In the genomic region with DNA sequence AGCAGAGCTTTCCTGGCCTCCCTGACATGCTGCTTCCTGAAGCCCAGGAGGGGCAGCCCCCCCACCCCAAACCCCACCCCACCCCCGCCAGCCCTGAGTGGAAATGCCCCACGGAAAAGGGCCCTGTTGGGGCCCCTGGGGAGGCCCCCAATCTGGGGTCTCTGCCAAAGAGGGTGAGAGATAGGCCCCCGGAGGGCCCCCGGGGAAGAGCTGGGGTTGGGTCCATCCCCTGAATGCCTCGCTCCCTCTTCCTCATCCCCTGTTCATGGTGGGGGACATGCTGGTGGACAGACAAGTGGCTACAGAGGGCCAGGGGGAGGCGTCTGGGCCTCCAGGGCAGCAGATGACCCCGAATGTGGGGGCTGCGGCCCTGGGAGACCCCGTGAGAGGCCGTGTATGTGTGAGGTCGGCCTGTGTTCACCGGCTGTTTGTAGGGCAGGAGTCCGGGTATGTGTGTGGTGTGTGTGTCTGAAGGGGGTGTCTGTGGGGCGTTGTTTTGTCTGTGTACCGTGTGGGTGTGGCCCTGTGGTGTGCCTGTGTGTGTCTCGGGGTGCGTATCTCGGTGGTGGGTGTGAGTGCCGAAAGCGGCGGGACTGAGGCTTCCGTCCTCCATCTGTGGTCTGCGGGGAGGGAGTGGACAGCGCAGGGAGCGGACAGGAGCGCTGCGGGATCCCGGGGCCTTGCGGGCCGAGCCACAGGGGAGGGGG, we compare ENCODE assay signal across 8 cellular contexts. TPM values are rescaled to one million over a fixed set of nuclear protein-coding genes. Genes with fewer than 3 reads are reported as not detected.
DNase-seq lines count a peak whose midpoint lies in the region; ATAC-seq and TF ChIP-seq lines count a peak whose summit lies in the region.

No MANE protein-coding gene starts in this region.

- peaks cover 2% of the 10 kb centered on the region for H3K36me3 Mint-ChIP-seq in CD8-positive, alpha-beta T cell

- H2AFZ ChIP-seq in PC-9, result no peak overlapping the region

- no peaks in the 10 kb centered on the region for H3K9me3 Mint-ChIP-seq in CD8-positive, alpha-beta T cell

- peak overlapping the region; percentile 27 for H3K27ac ChIP-seq in CD8-positive, alpha-beta T cell (ENCODE audit: low read depth, low read length)
- H3K27ac ChIP-seq in PC-9, result no peak overlapping the region; the same call in 1 of the 2 replicates
- no peak overlapping the region for H3K27ac ChIP-seq in iPS DF 6.9 (ENCODE audit: low read length)

- ATAC-seq in CD8-positive, alpha-beta T cell, result peak; percentile 82
- ATAC-seq in GM21717 (IDR thresholded peaks at IDR 0.05; ENCODE audit: unreplicated experiment), result no peak
- no peak for ATAC-seq in HG02973 (IDR thresholded peaks at IDR 0.05; ENCODE audit: unreplicated experiment)
- no peak for ATAC-seq in HG03280 (IDR thresholded peaks at IDR 0.05; ENCODE audit: unreplicated experiment)

- H3K4me3 ChIP-seq in CD8-positive, alpha-beta T cell (ENCODE audit: low read depth, low read length), result no peak overlapping the region
- H3K4me3 ChIP-seq in PC-9, result peak overlapping the region; percentile 93; the same call in 1 of the 2 replicates
- peak overlapping the region; percentile 31 for H3K4me3 ChIP-seq in adipocyte (ENCODE audit: low read length)
- H3K4me3 ChIP-seq in iPS DF 6.9 (ENCODE audit: low read length), result peak overlapping the region; percentile 25; the same call in 1 of the 2 replicates

- peaks cover 33% of the 10 kb centered on the region for H3K4me1 Mint-ChIP-seq in CD8-positive, alpha-beta T cell (ENCODE audit: low read depth)

- no peaks in the 10 kb centered on the region for H4K20me1 ChIP-seq in PC-9 (ENCODE audit: insufficient read depth)

- H3F3A ChIP-seq in PC-9 (ENCODE audit: insufficient read depth, low read depth), result peaks cover 26% of the 10 kb centered on the region

- H3K9me3 ChIP-seq in CD8-positive, alpha-beta T cell (ENCODE audit: low read length), result no peaks in the 10 kb centered on the region
- H3K9me3 ChIP-seq in PC-9 (ENCODE audit: insufficient read depth, low read depth), result no peaks in the 10 kb centered on the region
- H3K9me3 ChIP-seq in adipocyte (ENCODE audit: control insufficient read depth, low read length), result no peaks in the 10 kb centered on the region
- no peaks in the 10 kb centered on the region for H3K9me3 ChIP-seq in iPS DF 6.9 (ENCODE audit: control insufficient read depth, insufficient read depth, low read length)

- no peaks in the 10 kb centered on the region for H3K27me3 Mint-ChIP-seq in CD8-positive, alpha-beta T cell (ENCODE audit: low read depth)

- H3K9ac ChIP-seq in adipocyte (ENCODE audit: low read length), result peak overlapping the region; percentile 82

- H3K4me1 ChIP-seq in CD8-positive, alpha-beta T cell (ENCODE audit: insufficient read depth, low read length), result peaks cover 28% of the 10 kb centered on the region
- H3K4me1 ChIP-seq in PC-9 (replicated peaks; ENCODE audit: insufficient read depth) (peaks cover 35% of the 10 kb centered on the region), adipocyte (ENCODE audit: control insufficient read depth, insufficient read depth, low read length) (peaks cover 15% of the 10 kb centered on the region), iPS DF 6.9 (ENCODE audit: control insufficient read depth, insufficient read depth, low read length) (peaks cover 8% of the 10 kb centered on the region)

- CTCF ChIA-PET in CD8-positive, alpha-beta T cell (lab: Charles Lee), result interaction anchor here (0.8 to 6.7 kb wide), 9 partner anchors 14 to 480 kb away, joined by 3 to 53 read pairs (median 5); no protein-coding TSS in a partner anchor
- CTCF ChIA-PET in PC-9 (lab: Charles Lee), result no interaction called here

- no CpG with 5 or more reads among the region's 30 CpGs for WGBS in iPS DF 6.9 (ENCODE audit: insufficient coverage, insufficient read length)

- H3K27ac Mint-ChIP-seq in CD8-positive, alpha-beta T cell, result peak overlapping the region; percentile 96

- DNase-seq in CD8-positive, alpha-beta T cell, result peak; percentile 50 to 86 (median 73)
- DNase-seq in PC-9, result peak in 1 of 2 experiments; percentile 57
- peak; percentile 38 for DNase-seq in adipocyte (ENCODE audit: low read depth)
- no peak for DNase-seq in iPS DF 6.9 (ENCODE audit: low read depth, low spot score)
- DNase-seq in stimulated activated CD4-positive, alpha-beta T cell treated with anti-CD3 and anti-CD28 coated beads, Interleukin-2, amount 100 ng/mL, for 4 hours (ENCODE audit: low read depth), result peak; percentile 42

- H3K27me3 ChIP-seq in CD8-positive, alpha-beta T cell (ENCODE audit: insufficient read depth, low read length), result no peaks in the 10 kb centered on the region
- H3K27me3 ChIP-seq in PC-9 (ENCODE audit: insufficient read depth, low read depth) (no peaks in the 10 kb centered on the region), adipocyte (replicated peaks; ENCODE audit: control insufficient read depth, insufficient read depth, low read length) (no peaks in the 10 kb centered on the region), iPS DF 6.9 (ENCODE audit: control insufficient read depth, insufficient read depth, low read length) (no peaks in the 10 kb centered on the region)

- peak overlapping the region; percentile 93 for H3K4me3 Mint-ChIP-seq in CD8-positive, alpha-beta T cell

- H3K4me2 ChIP-seq in PC-9, result peak overlapping the region; percentile 86

- no peaks in the 10 kb centered on the region for H3K9me2 ChIP-seq in PC-9 (ENCODE audit: insufficient read depth)

- intact Hi-C loops in CD8-positive, alpha-beta T cell (cut with DNase I, micrococcal nuclease), result loop anchor here (1.0 to 10.0 kb wide), 10 partner anchors 115 to 478 kb away; no protein-coding TSS in a partner anchor
- intact Hi-C loops in PC-9 (cut with micrococcal nuclease; ENCODE audit: unreplicated experiment), result loop anchor here (1.0 to 5.0 kb wide), 4 partner anchors 121 to 479 kb away; no protein-coding TSS in a partner anchor

- BruUV-seq in PC-9 (replicated peaks; lab: Mats Ljungman, UMichigan), result no TSS peak

- H3K36me3 ChIP-seq in CD8-positive, alpha-beta T cell (ENCODE audit: insufficient read depth, low read length), result no peaks in the 10 kb centered on the region
- no peaks in the 10 kb centered on the region for H3K36me3 ChIP-seq in PC-9 (ENCODE audit: low read depth)
- no peaks in the 10 kb centered on the region for H3K36me3 ChIP-seq in adipocyte (ENCODE audit: control insufficient read depth, insufficient read depth, low read length, severe bottlenecking)
- H3K36me3 ChIP-seq in iPS DF 6.9 (ENCODE audit: control insufficient read depth, insufficient read depth, low read length), result no peaks in the 10 kb centered on the region

- POLR2A ChIA-PET in CD8-positive, alpha-beta T cell (lab: Charles Lee), result interaction anchor here (0.9 to 1.4 kb wide), 4 partner anchors 150 to 470 kb away, joined by 3 to 4 read pairs (median 4); a partner anchor contains a TSS
- POLR2A ChIA-PET in PC-9 (lab: Charles Lee; ENCODE audit: unreplicated experiment), result interaction anchor here (0.6 kb wide), 1 partner anchor 484 kb away, joined by 6 read pairs; no protein-coding TSS in a partner anchor

- TF ChIP-seq CTCF in CD8-positive, alpha-beta T cell (IDR thresholded peaks at IDR 0.05), result no peak
- no peak for TF ChIP-seq CTCF in PC-9 (conservative IDR thresholded peaks at IDR 0.05)

- no peaks in the 10 kb centered on the region for H3K79me2 ChIP-seq in PC-9 (ENCODE audit: low read depth)

RNA-seq across cellular contexts. Expression of a gene that starts 11.3 kb away (rescaled TPM):
- under 1 TPM in 1 of 2 experiments, not detected in 1; 0.19 TPM for total RNA-seq in CD8-positive, alpha-beta T cell
- 0.38 TPM in 1 of 2 replicates, not detected in the other for total RNA-seq in PC-9 (2021)

RNA-seq across cellular contexts. Expression of a gene that starts 16.3 kb away (rescaled TPM):
- total RNA-seq in CD8-positive, alpha-beta T cell, result 10 to 100 TPM; 48.1 to 51.1 TPM
- total RNA-seq in PC-9 (2021), result 52.5 and 53.1 TPM in 2 replicates

RNA-seq across cellular contexts. Expression of a gene that starts 32.3 kb away (rescaled TPM):
- total RNA-seq in CD8-positive, alpha-beta T cell, result 10 to 100 TPM; 39.9 to 42.0 TPM
- 19.3 and 20.2 TPM in 2 replicates for total RNA-seq in PC-9 (2021)

RNA-seq across cellular contexts. Expression of a gene that starts 55.8 kb away (rescaled TPM):
- total RNA-seq in CD8-positive, alpha-beta T cell, result not detected
- 0.98 and 1.6 TPM in 2 replicates for total RNA-seq in PC-9 (2021)
